ENCODE assay signal across 9 cellular contexts in the genomic region with DNA sequence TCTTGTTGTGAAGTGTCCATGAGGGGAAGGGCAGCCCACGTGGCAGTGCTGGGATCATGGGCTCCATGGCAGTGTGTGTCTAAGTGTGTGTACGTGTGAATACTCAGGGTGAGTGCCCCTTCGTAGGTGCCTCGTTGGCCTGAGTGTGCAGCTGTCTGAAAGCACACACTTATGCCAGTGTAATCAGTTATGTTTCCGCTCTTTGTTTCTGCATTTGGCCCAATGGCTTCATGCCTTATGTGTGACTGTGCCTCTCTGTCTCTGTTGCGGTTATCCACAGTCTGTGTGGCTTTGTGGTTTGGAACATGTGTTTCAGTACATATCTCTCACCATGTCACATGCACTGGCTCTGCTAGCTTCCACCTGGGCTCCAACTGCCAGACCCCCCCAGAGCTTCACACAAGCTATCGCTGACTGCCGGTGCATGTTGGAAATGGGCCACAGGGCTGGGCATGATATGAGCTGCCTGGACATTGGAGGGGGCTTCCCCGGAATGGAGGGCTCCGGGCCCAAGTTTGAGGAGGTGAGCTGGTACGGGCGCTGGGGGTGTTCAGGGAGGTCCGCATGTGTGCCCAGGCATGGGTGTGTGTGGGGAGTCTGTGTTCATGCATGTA.
A peak's percentile ranks its signal among the peaks of the same experiment; 100 is the strongest.
DNase-seq lines count a peak whose midpoint lies in the region; ATAC-seq, FAIRE-seq and TF ChIP-seq lines count a peak whose summit lies in the region.
"Had no signal": no experiment of that assay in that cellular context is flagged by ENCODE, and none has a peak within 500 bp of the region (broad histone marks: within the 10 kb centered on the region; RNA-seq: fewer than 3 reads in every experiment).

No MANE protein-coding gene starts in this region.

- H3K4me3 ChIP-seq in CD4-positive, CD25-positive, alpha-beta regulatory T cell (ENCODE audit: low read depth, low read length) = no peak overlapping the region

- no peak overlapping the region for H3K4me3 Mint-ChIP-seq in CD4-positive, CD25-positive, alpha-beta regulatory T cell
- no peak overlapping the region for H3K4me3 Mint-ChIP-seq in effector memory CD8-positive, alpha-beta T cell

- H3K27me3 ChIP-seq in CD4-positive, CD25-positive, alpha-beta regulatory T cell (ENCODE audit: control insufficient read depth, insufficient read depth, low read length) = no peaks in the 10 kb centered on the region

- CTCF ChIA-PET in HEK293T (lab: Yijun Ruan, JAX) = no interaction called here

- no peak for FAIRE-seq in GM19239 (lab: Jason Lieb, UNC)
- FAIRE-seq: frontal cortex had no signal

- H3K27me3 Mint-ChIP-seq in CD4-positive, CD25-positive, alpha-beta regulatory T cell = peaks cover 7% of the 10 kb centered on the region
- peaks cover 36 to 71% of the 10 kb centered on the region in 2 donors for H3K27me3 Mint-ChIP-seq in effector memory CD8-positive, alpha-beta T cell

- peak overlapping the region in 1 of 3 donors; percentile 9 for H3K27ac Mint-ChIP-seq in CD4-positive, CD25-positive, alpha-beta regulatory T cell
- no peak overlapping the region for H3K27ac Mint-ChIP-seq in effector memory CD8-positive, alpha-beta T cell

- no peaks in the 10 kb centered on the region for H3K36me3 Mint-ChIP-seq in CD4-positive, CD25-positive, alpha-beta regulatory T cell
- H3K36me3 Mint-ChIP-seq in effector memory CD8-positive, alpha-beta T cell (ENCODE audit: insufficient read depth) = no peaks in the 10 kb centered on the region

- ATAC-seq in CD4-positive, CD25-positive, alpha-beta regulatory T cell (ENCODE audit: low read depth in 2 of 2) = peak; percentile 20 to 50
- peak; percentile 43 for ATAC-seq in effector memory CD8-positive, alpha-beta T cell (replicated peaks)
- ATAC-seq in HG02623 (IDR thresholded peaks at IDR 0.05; ENCODE audit: unreplicated experiment) = no peak

- no peaks in the 10 kb centered on the region for H3K9me3 Mint-ChIP-seq in CD4-positive, CD25-positive, alpha-beta regulatory T cell
- no peaks in the 10 kb centered on the region for H3K9me3 Mint-ChIP-seq in effector memory CD8-positive, alpha-beta T cell

- no peaks in the 10 kb centered on the region for H3K36me3 ChIP-seq in CD4-positive, CD25-positive, alpha-beta regulatory T cell (ENCODE audit: control insufficient read depth, insufficient read depth, low read length)
- H3K36me3 ChIP-seq in KOPT-K1 (ENCODE audit: insufficient read depth, low read length) = peaks cover 14% of the 10 kb centered on the region

- DNase-seq in CD4-positive, CD25-positive, alpha-beta regulatory T cell = peak in 1 of 3 donors; percentile 27
- DNase-seq in GM19239 (ENCODE audit: insufficient read length, low spot score) = peak; percentile 46
- no peak for DNase-seq in effector memory CD8-positive, alpha-beta T cell
- DNase-seq in HEK293T (ENCODE audit: extremely low spot score) = no peak
- DNase-seq in NCI-H1105 (lab: John Stamatoyannopoulos, UW) = no peak
- DNase-seq in NCI-H2171 treated with DMSO at 0.1 percent for 48 hours (lab: John Stamatoyannopoulos, UW) = no peak

- peaks cover 0 to 9% (median 2%) of the 10 kb centered on the region in 4 donors for H3K4me1 Mint-ChIP-seq in CD4-positive, CD25-positive, alpha-beta regulatory T cell
- H3K4me1 Mint-ChIP-seq in effector memory CD8-positive, alpha-beta T cell (ENCODE audit: low read depth in 2 of 2) = peaks cover 8 to 11% of the 10 kb centered on the region in 2 donors

- H3K27ac ChIP-seq in CD4-positive, CD25-positive, alpha-beta regulatory T cell (ENCODE audit: insufficient read depth, low read length, poor library complexity, severe bottlenecking) = no peak overlapping the region
- peak overlapping the region; percentile 97 for H3K27ac ChIP-seq in KOPT-K1 (ENCODE audit: low read depth, low read length, poor library complexity, severe bottlenecking)

- POLR2A ChIA-PET in HEK293T (lab: Yijun Ruan, JAX) = no interaction called here

- no peaks in the 10 kb centered on the region for H3K9me3 ChIP-seq in CD4-positive, CD25-positive, alpha-beta regulatory T cell (ENCODE audit: control insufficient read depth in 2 of 2, low read length in 2 of 2)
- no peaks in the 10 kb centered on the region for H3K9me3 ChIP-seq in KOPT-K1 (ENCODE audit: insufficient read depth, low read length, poor library complexity, severe bottlenecking)

- no peaks in the 10 kb centered on the region for H3K4me1 ChIP-seq in CD4-positive, CD25-positive, alpha-beta regulatory T cell (ENCODE audit: control insufficient read depth, insufficient read depth, low read length, poor library complexity, severe bottlenecking)

TF ChIP-seq in HEK293T, 16 proteins besides CTCF, POLR2A, EP300 and RAD21:
- TF ChIP-seq, protein P1, sequence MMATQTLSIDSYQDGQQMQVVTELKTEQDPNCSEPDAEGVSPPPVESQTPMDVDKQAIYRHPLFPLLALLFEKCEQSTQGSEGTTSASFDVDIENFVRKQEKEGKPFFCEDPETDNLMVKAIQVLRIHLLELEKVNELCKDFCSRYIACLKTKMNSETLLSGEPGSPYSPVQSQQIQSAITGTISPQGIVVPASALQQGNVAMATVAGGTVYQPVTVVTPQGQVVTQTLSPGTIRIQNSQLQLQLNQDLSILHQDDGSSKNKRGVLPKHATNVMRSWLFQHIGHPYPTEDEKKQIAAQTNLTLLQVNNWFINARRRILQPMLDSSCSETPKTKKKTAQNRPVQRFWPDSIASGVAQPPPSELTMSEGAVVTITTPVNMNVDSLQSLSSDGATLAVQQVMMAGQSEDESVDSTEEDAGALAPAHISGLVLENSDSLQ (IDR thresholded peaks at IDR 0.05) = no peak
- no peak for TF ChIP-seq ELF4 (IDR thresholded peaks at IDR 0.05)
- no peak for TF ChIP-seq SP1 (IDR thresholded peaks at IDR 0.05)
- TF ChIP-seq LEF1 (IDR thresholded peaks at IDR 0.05; ENCODE audit: borderline replicate concordance) = no peak
- TF ChIP-seq NFRKB (IDR thresholded peaks at IDR 0.05) = no peak
- TF ChIP-seq FOXA1 (IDR thresholded peaks at IDR 0.05) = no peak
- TF ChIP-seq CTBP1 (IDR thresholded peaks at IDR 0.05; ENCODE audit: borderline replicate concordance) = no peak
- no peak for TF ChIP-seq BHLHE40 (IDR thresholded peaks at IDR 0.05; ENCODE audit: borderline replicate concordance)
- no peak for TF ChIP-seq HDGF (IDR thresholded peaks at IDR 0.05; ENCODE audit: borderline replicate concordance)
- TF ChIP-seq SUZ12 (IDR thresholded peaks at IDR 0.05) = no peak
- no peak for TF ChIP-seq ZNF384 (IDR thresholded peaks at IDR 0.05)
- TF ChIP-seq FOXM1 (IDR thresholded peaks at IDR 0.05; ENCODE audit: borderline replicate concordance) = no peak
